1 cellular context compared by ENCODE assay signal in the genomic region with DNA sequence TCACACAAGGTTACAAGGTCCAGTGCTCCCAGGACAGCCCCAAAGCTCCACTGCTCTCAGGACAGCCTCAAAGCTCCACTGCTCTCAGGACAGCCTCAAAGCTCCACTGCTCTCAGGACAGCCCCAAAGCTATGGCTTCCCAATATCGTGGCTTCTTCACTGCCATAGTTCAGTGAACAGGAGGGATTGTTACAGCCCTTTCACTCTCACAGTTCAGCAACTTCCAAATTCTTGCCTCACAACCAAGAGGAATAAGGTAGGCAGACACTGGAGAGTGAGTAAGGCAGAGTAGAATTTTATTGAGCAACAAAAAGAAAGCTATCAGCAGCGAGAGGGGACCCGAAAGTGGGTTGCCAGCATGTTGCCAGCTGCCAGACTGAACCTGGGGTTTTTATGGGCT.
TF ChIP-seq lines count a peak whose summit lies in the region.

No MANE protein-coding gene starts in this region.

TF ChIP-seq in H1, 55 proteins besides CTCF, POLR2A, EP300 and RAD21 (continued from another document):
- TF ChIP-seq CHD7 (IDR thresholded peaks at IDR 0.05; ENCODE audit: insufficient replicate concordance, low read length) = no peak
- TF ChIP-seq POLR2AphosphoS5 (IDR thresholded peaks at IDR 0.05; ENCODE audit: low read depth, low read length) = no peak
- no peak for TF ChIP-seq YY1 (IDR thresholded peaks at IDR 0.05; ENCODE audit: low read depth, low read length)
- TF ChIP-seq TCF12 (IDR thresholded peaks at IDR 0.05; ENCODE audit: low read depth, low read length) = no peak
- no peak for TF ChIP-seq SIRT6 (IDR thresholded peaks at IDR 0.05; ENCODE audit: low read length)
- no peak for TF ChIP-seq MAFK (IDR thresholded peaks at IDR 0.05; ENCODE audit: low read depth, low read length)
- no peak for TF ChIP-seq SP2 (IDR thresholded peaks at IDR 0.05; ENCODE audit: low read length)
- no peak for TF ChIP-seq SRF (IDR thresholded peaks at IDR 0.05; ENCODE audit: low read depth, low read length)
- no peak for TF ChIP-seq HDAC6 (IDR thresholded peaks at IDR 0.05; ENCODE audit: low read depth, low read length)
- TF ChIP-seq POU5F1 (IDR thresholded peaks at IDR 0.05; ENCODE audit: low read depth, low read length) = no peak
- no peak for TF ChIP-seq HDAC2 (IDR thresholded peaks at IDR 0.05; ENCODE audit: borderline replicate concordance in 1 of 2, low read depth in 2 of 2, low read length in 2 of 2)
- TF ChIP-seq TEAD4 (IDR thresholded peaks at IDR 0.05; ENCODE audit: low read depth, low read length) = no peak
